Comparison of ENCODE assay signal across 8 cellular contexts in the genomic region with DNA sequence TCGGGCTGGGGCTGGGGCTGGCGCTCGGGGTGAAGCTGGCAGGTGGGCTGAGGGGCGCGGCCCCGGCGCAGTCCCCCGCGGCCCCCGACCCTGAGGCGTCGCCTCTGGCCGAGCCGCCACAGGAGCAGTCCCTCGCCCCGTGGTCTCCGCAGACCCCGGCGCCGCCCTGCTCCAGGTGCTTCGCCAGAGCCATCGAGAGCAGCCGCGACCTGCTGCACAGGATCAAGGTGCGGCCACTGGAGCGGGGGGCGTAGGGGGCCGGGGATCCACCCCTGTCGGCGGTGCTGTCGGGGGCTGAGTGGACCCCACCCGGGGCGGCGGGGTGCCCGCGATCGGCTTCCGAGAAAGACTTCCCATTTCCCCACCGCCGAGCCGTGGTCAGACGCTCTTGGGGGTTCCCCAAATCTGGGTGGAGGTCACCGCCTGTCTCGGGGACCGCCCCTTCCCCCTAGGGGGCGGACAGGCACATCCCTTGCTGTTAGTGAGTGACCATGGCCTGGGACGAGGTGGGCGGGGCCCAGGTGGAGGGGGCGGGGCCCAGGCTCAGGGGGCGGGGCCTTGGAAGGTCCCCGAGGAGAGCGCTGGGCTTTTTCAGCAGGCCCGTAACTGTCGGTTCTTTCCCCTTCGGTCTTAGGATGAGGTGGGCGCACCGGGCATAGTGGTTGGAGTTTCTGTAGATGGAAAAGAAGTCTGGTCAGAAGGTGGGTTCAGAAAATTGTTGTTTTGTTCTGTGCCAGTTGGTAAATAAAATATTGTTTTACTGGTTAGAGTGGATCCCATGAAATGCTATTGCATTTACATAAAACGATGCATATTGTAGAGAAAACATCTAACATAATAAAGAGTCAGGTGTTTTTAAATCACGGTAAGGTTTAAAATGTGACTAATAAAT. TPM values are rescaled to one million over a fixed set of nuclear protein-coding genes. Genes with fewer than 3 reads are reported as not detected.
DNase-seq lines count a peak whose midpoint lies in the region; TF ChIP-seq lines count a peak whose summit lies in the region.

No MANE protein-coding gene starts in this region.

- TF ChIP-seq CTCF in LNCaP clone FGC (IDR thresholded peaks at IDR 0.05; ENCODE audit: control insufficient read depth, extremely low read depth, insufficient read depth): peak; percentile 17; the same call in 1 of the 2 replicates
- no peak for TF ChIP-seq CTCF in SU-DHL-6 (IDR thresholded peaks at IDR 0.05; ENCODE audit: insufficient read depth, low read length, poor library complexity, severe bottlenecking)
- peak; percentile 13 for TF ChIP-seq CTCF in parathyroid adenoma (IDR thresholded peaks at IDR 0.05)
- peak in 4 of 5 experiments; percentile 17 to 53 (median 30) for TF ChIP-seq CTCF in transverse colon (IDR thresholded peaks at IDR 0.05)

- peak overlapping the region; percentile 95 for H3K4me3 ChIP-seq in LNCaP clone FGC (ENCODE audit: low read depth, low read length)
- H3K4me3 ChIP-seq in SU-DHL-6 (ENCODE audit: insufficient read depth, low read length, poor library complexity, severe bottlenecking): peak overlapping the region; percentile 80
- peak overlapping the region; percentile 83 for H3K4me3 ChIP-seq in parathyroid adenoma (ENCODE audit: low read depth, low read length)
- H3K4me3 ChIP-seq in transverse colon: peak overlapping the region; percentile 83 to 99 (median 91)

- WGBS in transverse colon (ENCODE audit: low coverage in 1 of 2), 2 donors: 1 to 2% methylated on average over 7 to 36 of the region's 59 CpGs

- peaks cover 9% of the 10 kb centered on the region for H3F3A ChIP-seq in SU-DHL-6 (ENCODE audit: insufficient read depth)

- TF ChIP-seq POLR2A in transverse colon (IDR thresholded peaks at IDR 0.05): no peak

- H3K4me2 ChIP-seq in SU-DHL-6 (ENCODE audit: low read depth, low read length, poor library complexity, severe bottlenecking) (peak overlapping the region; percentile 81), parathyroid adenoma (ENCODE audit: low read length) (peak overlapping the region; percentile 82)

- no peaks in the 10 kb centered on the region for H4K20me1 ChIP-seq in SU-DHL-6 (ENCODE audit: low read depth, low read length)

- H3K9me2 ChIP-seq in SU-DHL-6 (replicated peaks; ENCODE audit: insufficient read depth, low read length): no peaks in the 10 kb centered on the region

- no peaks in the 10 kb centered on the region for H3K4me1 ChIP-seq in parathyroid adenoma
- peaks cover 0 to 13% (median 4%) of the 10 kb centered on the region in 4 donors for H3K4me1 ChIP-seq in transverse colon

- no peaks in the 10 kb centered on the region for H3K79me2 ChIP-seq in SU-DHL-6 (ENCODE audit: insufficient read depth, low read length)
- no peaks in the 10 kb centered on the region for H3K79me2 ChIP-seq in parathyroid adenoma

- in situ Hi-C loops in transverse colon (cut with MboI; ENCODE audit: low pct_ligation_motif_present in 1 of 4, low pct_unique_long_range_greater_than_20kb in 1 of 4, low sequenced_read_pairs in 3 of 4): no loop called here

- H3K27ac ChIP-seq in SU-DHL-6 (ENCODE audit: low read depth, low read length) (no peak overlapping the region), parathyroid adenoma (peak overlapping the region; percentile 56), transverse colon (peak overlapping the region; percentile 95 to 98 (median 97))

- H3K9me3 ChIP-seq in SU-DHL-6 (ENCODE audit: insufficient read depth, low read length) (peaks cover 12% of the 10 kb centered on the region; the same call in 1 of the 2 replicates), parathyroid adenoma (ENCODE audit: control insufficient read depth, low read length) (no peaks in the 10 kb centered on the region), transverse colon (peaks cover 8 to 10% of the 10 kb centered on the region in 2 donors)

- H3K36me3 ChIP-seq in SU-DHL-6 (ENCODE audit: low read length) (no peaks in the 10 kb centered on the region; the same call in 1 of the 2 replicates), parathyroid adenoma (ENCODE audit: control insufficient read depth, insufficient read depth, low read length) (no peaks in the 10 kb centered on the region), transverse colon (peaks cover 0 to 6% (median 0%) of the 10 kb centered on the region in 4 donors)

- H3K9ac ChIP-seq in SU-DHL-6 (ENCODE audit: low read length) (peak overlapping the region; percentile 62), parathyroid adenoma (peak overlapping the region; percentile 28)

- intact Hi-C loops in cardiac septum (cut with DNase I) (loop anchor here (5.0 kb wide), 1 partner anchor 155 kb away; a partner anchor contains a TSS), transverse colon (cut with DNase I; ENCODE audit: low total_unique reads) (no loop called here)

- H2AFZ ChIP-seq in SU-DHL-6 (ENCODE audit: low read depth, low read length, severe bottlenecking) (peak overlapping the region; percentile 100), parathyroid adenoma (peak overlapping the region; percentile 95)

- H3K27me3 ChIP-seq in SU-DHL-6 (ENCODE audit: low read length) (no peaks in the 10 kb centered on the region), parathyroid adenoma (ENCODE audit: control insufficient read depth, insufficient read depth, low read length) (no peaks in the 10 kb centered on the region), transverse colon (no peaks in the 10 kb centered on the region)

- TF ChIP-seq EP300 in transverse colon (IDR thresholded peaks at IDR 0.05; ENCODE audit: low read depth): no peak

- DNase-seq in ELR (ENCODE audit: low read depth) (peak; percentile 80), H4 (ENCODE audit: low spot score) (peak; percentile 64), LNCaP clone FGC (ENCODE audit: low read depth) (no peak), cardiac septum (ENCODE audit: low spot score) (peak; percentile 94), transverse colon (peak; percentile 96)
- DNase-seq in activated naive CD8-positive, alpha-beta T cell treated with anti-CD3 and anti-CD28 coated beads, Interleukin-2, amount 50 U/mL, for 16 hours (ENCODE audit: low read depth, low spot score): peak; percentile 48

RNA-seq across cellular contexts. Expression of a gene that starts 0.6 kb away (rescaled TPM):
- 25.0 and 34.3 TPM in 2 replicates for total RNA-seq in H4 (2014; rRNA removed; shearing (Covaris generic))
- total RNA-seq in cardiac septum: 22.3 TPM
- 10 to 100 TPM in 3 of 4 donors, 1 to 10 TPM in 1; 6.7 to 20.6 (median 19.6) TPM for total RNA-seq in transverse colon

RNA-seq across cellular contexts. Expression of a gene that starts 35.0 kb away (rescaled TPM):
- total RNA-seq in H4 (2014; rRNA removed; shearing (Covaris generic)): 73.3 and 148 TPM in 2 replicates
- total RNA-seq in cardiac septum (104 TPM), transverse colon (100 to 1,000 TPM in 2 of 4 donors, 1 to 10 TPM in 2; 4.5 to 143 (median 58.5) TPM)
